ENCODE assay signal across 20 cellular contexts in the genomic region with DNA sequence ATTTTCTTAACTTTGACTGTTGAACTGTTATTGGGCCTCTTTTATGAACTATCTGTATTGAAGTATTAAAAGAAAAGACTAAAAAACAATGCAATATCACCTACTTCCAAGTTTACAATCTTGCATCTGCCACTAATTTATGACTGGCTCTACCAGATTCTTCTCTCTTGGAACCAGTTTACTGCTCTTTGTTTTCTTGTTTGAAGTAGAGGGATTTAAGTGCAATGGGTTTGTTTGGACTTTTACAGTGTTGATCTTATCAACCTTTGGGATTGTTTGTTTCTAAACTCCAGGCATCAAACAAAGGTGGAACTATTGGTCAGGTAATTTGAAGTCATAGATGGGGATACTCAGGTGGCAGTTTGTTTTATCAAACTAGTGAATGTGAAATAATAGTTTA. TPM values are rescaled to one million over a fixed set of nuclear protein-coding genes. Genes with fewer than 3 reads are reported as not detected.
DNase-seq lines count a peak whose midpoint lies in the region; TF ChIP-seq lines count a peak whose summit lies in the region.
"Had no signal": no experiment of that assay in that cellular context is flagged by ENCODE, and none has a peak within 500 bp of the region (broad histone marks: within the 10 kb centered on the region; RNA-seq: fewer than 3 reads in every experiment).

No MANE protein-coding gene starts in this region.

- peaks cover 9% of the 10 kb centered on the region for H3K4me1 ChIP-seq in GM23248 (ENCODE audit: insufficient read depth)
- H3K4me1 ChIP-seq: BE2C had no signal

- POLR2A ChIA-PET in MCF 10A (lab: Yijun Ruan, JAX) = no interaction called here

- BruUV-seq in MCF 10A (replicated peaks; lab: Mats Ljungman, UMichigan) = no TSS peak

- no peak overlapping the region for H3K4me3 Mint-ChIP-seq in MCF 10A (ENCODE audit: unreplicated experiment)
- H3K4me3 Mint-ChIP-seq in nephron progenitor cell = no peak overlapping the region
- H3K4me3 Mint-ChIP-seq: CD4-positive, CD25-positive, alpha-beta regulatory T cell; CD8-positive, alpha-beta memory T cell; IgD-negative memory B cell had no signal

- in situ Hi-C loops in T47D (cut with HindIII; ENCODE audit: low pct_unique_long_range_greater_than_20kb, low sequenced_read_pairs) (no loop called here), GM23248 (cut with MboI) (loop anchor here (25.0 kb wide), 1 partner anchor 744 kb away; no protein-coding TSS in a partner anchor)

- CTCF ChIA-PET in MCF 10A (lab: Yijun Ruan, JAX) = interaction anchor here (0.7 kb wide), 1 partner anchor 261 kb away, joined by 3 read pairs; no protein-coding TSS in a partner anchor

- no peaks in the 10 kb centered on the region for H3K9me2 ChIP-seq in GM23248 (ENCODE audit: insufficient read depth)

- no peaks in the 10 kb centered on the region for H3K79me2 ChIP-seq in GM23248 (ENCODE audit: insufficient read depth)

- 0 out of 2 replicates have a peak overlapping the region, but pooled peaks have one; percentile 5 for H2AFZ ChIP-seq in GM23248

- H3K27ac Mint-ChIP-seq in MCF 10A (ENCODE audit: low read depth, unreplicated experiment) = no peak overlapping the region
- peak overlapping the region; percentile 49 for H3K27ac Mint-ChIP-seq in nephron progenitor cell
- H3K27ac Mint-ChIP-seq: CD4-positive, CD25-positive, alpha-beta regulatory T cell; CD8-positive, alpha-beta memory T cell; IgD-negative memory B cell had no signal

- DNase-seq in T47D (ENCODE audit: low read depth in 1 of 2, low spot score in 1 of 2) = peak; percentile 3 to 91
- no peak for DNase-seq in MCF 10A (ENCODE audit: unreplicated experiment)
- DNase-seq in GM23248 = no peak
- peak; percentile 3 for DNase-seq in NCI-H774 (lab: John Stamatoyannopoulos, UW)
- no peak for DNase-seq in nephron progenitor cell
- DNase-seq in retina = no peak
- no peak for DNase-seq in activated T-cell treated with anti-CD3 and anti-CD28 coated beads, Interleukin-2, amount 50 U/mL, for 48 hours
- no peak for DNase-seq in activated CD4-positive, alpha-beta T cell treated with anti-CD3 and anti-CD28 coated beads for 4 hours
- DNase-seq: ACHN; BE2C; C1 segment of cervical spinal cord; CD4-positive, CD25-positive, alpha-beta regulatory T cell; CD8-positive, alpha-beta memory T cell; COR-L47; DMS 273 treated with DMSO at 0.1 percent for 48 hours; DMS79; GF-D8; HCEC 1CT; KBM-7 had no signal

- no peaks in the 10 kb centered on the region for H3K27me3 ChIP-seq in GM23248 (replicated peaks; ENCODE audit: insufficient read depth)
- H3K27me3 ChIP-seq: BE2C had no signal

- intact Hi-C loops in MCF 10A (cut with micrococcal nuclease) = no loop called here

- H3K36me3 Mint-ChIP-seq in MCF 10A (ENCODE audit: insufficient read depth, unreplicated experiment) = no peaks in the 10 kb centered on the region
- H3K36me3 Mint-ChIP-seq in nephron progenitor cell (ENCODE audit: low read depth) = no peaks in the 10 kb centered on the region
- H3K36me3 Mint-ChIP-seq: CD4-positive, CD25-positive, alpha-beta regulatory T cell; CD8-positive, alpha-beta memory T cell; IgD-negative memory B cell had no signal

- no peaks in the 10 kb centered on the region for H3K36me3 ChIP-seq in GM23248 (ENCODE audit: low read depth)
- H3K36me3 ChIP-seq: BE2C had no signal

- H3K9me3 ChIP-seq in GM23248 (ENCODE audit: low read depth) = no peaks in the 10 kb centered on the region
- H3K9me3 ChIP-seq: BE2C had no signal

- H3K9me3 Mint-ChIP-seq in MCF 10A (ENCODE audit: unreplicated experiment) (no peaks in the 10 kb centered on the region), nephron progenitor cell (no peaks in the 10 kb centered on the region)
- H3K9me3 Mint-ChIP-seq: IgD-negative memory B cell had no signal

- H3K4me1 Mint-ChIP-seq in MCF 10A (ENCODE audit: insufficient read depth, unreplicated experiment) (no peaks in the 10 kb centered on the region), nephron progenitor cell (peaks cover 57% of the 10 kb centered on the region)
- H3K4me1 Mint-ChIP-seq: CD4-positive, CD25-positive, alpha-beta regulatory T cell; CD8-positive, alpha-beta memory T cell; IgD-negative memory B cell had no signal

- no peak overlapping the region for H3K4me2 ChIP-seq in GM23248 (ENCODE audit: unreplicated experiment)

- no peak overlapping the region for H3K4me3 ChIP-seq in GM23248

- no peak overlapping the region for H3K27ac ChIP-seq in GM23248

- H3F3A ChIP-seq in GM23248 (ENCODE audit: insufficient read depth) = peaks cover 11% of the 10 kb centered on the region; the same call in 1 of the 2 replicates

- no peak for TF ChIP-seq CTCF in MCF 10A (IDR thresholded peaks at IDR 0.05; ENCODE audit: unreplicated experiment)
- no peak for TF ChIP-seq CTCF in nephron progenitor cell (IDR thresholded peaks at IDR 0.05)

- H3K27me3 Mint-ChIP-seq in MCF 10A (ENCODE audit: insufficient read depth, unreplicated experiment) = peaks cover 64% of the 10 kb centered on the region
- no peaks in the 10 kb centered on the region for H3K27me3 Mint-ChIP-seq in nephron progenitor cell (ENCODE audit: low read depth, poor library complexity)
- H3K27me3 Mint-ChIP-seq: CD4-positive, CD25-positive, alpha-beta regulatory T cell had no signal

- H3K9ac ChIP-seq in GM23248 = no peak overlapping the region

- no peaks in the 10 kb centered on the region for H4K20me1 ChIP-seq in GM23248 (ENCODE audit: insufficient read depth)

RNA-seq across cellular contexts. Expression of a gene that starts 43.0 kb away (rescaled TPM):
- total RNA-seq in MCF 10A (2022) = 6.9 and 10.3 TPM in 2 replicates
- total RNA-seq in GM23248 (2014; rRNA removed; shearing (Covaris generic)) = 23.7 and 29.3 TPM in 2 replicates
- polyA plus RNA-seq in GM23248 (2016; fragmentation: Nextera tagmentation; extraction: Ambion mirVana) = 24.1 and 26.2 TPM in 2 replicates
- total RNA-seq: CD4-positive, CD25-positive, alpha-beta regulatory T cell; CD8-positive, alpha-beta memory T cell had no signal
- polyA plus RNA-seq: CD4-positive, CD25-positive, alpha-beta regulatory T cell; CD8-positive, alpha-beta memory T cell; IgD-negative memory B cell had no signal

Comparison
In these comparisons a context has a peak if more than half of its experiments do, and no peak if none do; other contexts are left out.
1. DNase-seq: peak in T47D (2 of 2) and NCI-H774 (single experiment); none in MCF 10A (single experiment), GM23248 (single experiment), nephron progenitor cell (single experiment), retina (single experiment), activated T-cell treated with anti-CD3 and anti-CD28 coated beads, Interleukin-2, amount 50 U/mL, for 48 hours (0 of 2) and activated CD4-positive, alpha-beta T cell treated with anti-CD3 and anti-CD28 coated beads for 4 hours (0 of 2).